Comparison of ENCODE assay signal across 26 cellular contexts in genomic region chr3:40573985-40574384, GRCh38.
"Had no signal": no experiment of that assay in that cellular context is flagged by ENCODE, and none has a peak within 500 bp of the region (broad histone marks: within the 10 kb centered on the region; RNA-seq: fewer than 3 reads in every experiment).

No MANE protein-coding gene starts in this region.

- H3K36me3 Mint-ChIP-seq: immature natural killer cell; naive thymus-derived CD8-positive, alpha-beta T cell; type B pancreatic cell had no signal

- H3K27ac Mint-ChIP-seq: immature natural killer cell; stimulated activated naive CD8-positive, alpha-beta T cell treated with anti-CD3 and anti-CD28 coated beads, Interleukin-15, Interleukin-2, amounts not matched to agents 100 ng/mL and 50 ng/mL, for 24 hours; type B pancreatic cell had no signal

- H3K4me3 ChIP-seq: left lung, lower lobe of right lung, pancreas, prostate gland, skin epidermis, suprapubic skin, thoracic aorta, tibial artery, uterus had no signal

- H3K4me3 Mint-ChIP-seq: immature natural killer cell; naive thymus-derived CD8-positive, alpha-beta T cell; nephron progenitor cell; stimulated activated naive CD8-positive, alpha-beta T cell treated with anti-CD3 and anti-CD28 coated beads, Interleukin-15, Interleukin-2, amounts not matched to agents 100 ng/mL and 50 ng/mL, for 24 hours; type B pancreatic cell had no signal

- H3K36me3 ChIP-seq: left lung, lower lobe of right lung, pancreas, prostate gland, suprapubic skin, thoracic aorta, tibial artery, uterus had no signal

- H3K9me3 ChIP-seq: left lung, lower lobe of right lung, pancreas, prostate gland, suprapubic skin, thoracic aorta, tibial artery, uterus had no signal

- H3K9me3 Mint-ChIP-seq: immature natural killer cell; naive thymus-derived CD8-positive, alpha-beta T cell; nephron progenitor cell; stimulated activated naive CD8-positive, alpha-beta T cell treated with anti-CD3 and anti-CD28 coated beads, Interleukin-15, Interleukin-2, amounts not matched to agents 100 ng/mL and 50 ng/mL, for 24 hours; type B pancreatic cell had no signal

- H3K27me3 Mint-ChIP-seq: type B pancreatic cell had no signal

- ATAC-seq: left colon; left lung; lower lobe of right lung; naive thymus-derived CD8-positive, alpha-beta T cell; pancreas; right cardiac atrium; sciatic nerve had no signal

- DNase-seq: immature natural killer cell; kidney; left colon; left lung; lower lobe of right lung; mammary epithelial cell; mesenchymal stem cell; naive thymus-derived CD8-positive, alpha-beta T cell; nephron progenitor cell; pancreas; retina; right cardiac atrium; stimulated activated CD4-positive, alpha-beta T cell treated with anti-CD3 and anti-CD28 coated beads, Interleukin-12 subunit alpha, Interleukin-12 subunit beta, amount 100 ng/mL, for 4 hours; stimulated activated CD4-positive, alpha-beta T cell treated with anti-CD3 and anti-CD28 coated beads, Interleukin-15, amount 100 ng/mL, for 24 hours; stimulated activated CD4-positive, alpha-beta T cell treated with anti-CD3 and anti-CD28 coated beads, Interleukin-2, amount 100 ng/mL, for 24 hours; stimulated activated CD4-positive, alpha-beta T cell treated with anti-CD3 and anti-CD28 coated beads, Interleukin-4, amount 100 ng/mL, for 1 hour; stimulated activated naive CD4-positive, alpha-beta T cell; tibial artery; uterus had no signal

- H3K4me1 Mint-ChIP-seq: immature natural killer cell; naive thymus-derived CD8-positive, alpha-beta T cell had no signal

- H3K4me1 ChIP-seq: left lung, lower lobe of right lung, pancreas, prostate gland, suprapubic skin, tibial artery, uterus had no signal

- H3K27ac ChIP-seq: left lung, lower lobe of right lung, pancreas, prostate gland, skin epidermis, suprapubic skin, thoracic aorta, tibial artery, uterus had no signal

- H3K27me3 ChIP-seq: left lung, pancreas, suprapubic skin, tibial artery, uterus had no signal
